Comparison of ENCODE assay signal across 1 cellular context in the genomic region with DNA sequence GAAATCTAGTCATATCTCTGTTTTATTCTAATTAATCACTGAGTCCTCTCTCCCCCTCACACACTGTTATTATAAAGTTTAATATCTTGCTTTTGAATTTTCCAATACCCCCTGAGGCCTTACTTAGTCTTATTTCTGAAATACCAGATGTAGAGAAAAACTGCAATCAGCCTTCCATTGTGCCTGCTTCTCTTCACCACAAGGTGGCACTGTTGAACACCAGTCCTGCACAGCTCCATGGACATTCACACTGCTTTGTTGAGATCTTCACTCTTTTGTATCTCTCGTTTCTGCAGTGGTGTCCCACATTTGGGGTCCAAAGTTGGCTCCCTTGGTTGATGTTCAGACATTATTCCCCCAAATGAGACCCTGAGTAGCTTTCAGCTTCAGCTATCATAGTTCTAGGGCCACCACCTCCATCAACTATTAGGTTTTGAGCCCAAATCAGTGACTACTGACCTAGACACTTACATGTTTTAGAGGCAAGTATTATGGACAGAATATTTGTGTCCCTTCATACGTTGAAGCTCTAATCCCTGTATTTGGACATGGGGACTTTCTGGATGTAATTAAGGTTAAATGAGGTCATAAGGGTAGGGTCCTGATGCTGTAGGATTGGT.
TF ChIP-seq lines count a peak whose summit lies in the region.

No MANE protein-coding gene starts in this region.

TF ChIP-seq in HEK293, 187 proteins besides CTCF, POLR2A, EP300 and RAD21 (continued from another document):
- TF ChIP-seq, protein P1, sequence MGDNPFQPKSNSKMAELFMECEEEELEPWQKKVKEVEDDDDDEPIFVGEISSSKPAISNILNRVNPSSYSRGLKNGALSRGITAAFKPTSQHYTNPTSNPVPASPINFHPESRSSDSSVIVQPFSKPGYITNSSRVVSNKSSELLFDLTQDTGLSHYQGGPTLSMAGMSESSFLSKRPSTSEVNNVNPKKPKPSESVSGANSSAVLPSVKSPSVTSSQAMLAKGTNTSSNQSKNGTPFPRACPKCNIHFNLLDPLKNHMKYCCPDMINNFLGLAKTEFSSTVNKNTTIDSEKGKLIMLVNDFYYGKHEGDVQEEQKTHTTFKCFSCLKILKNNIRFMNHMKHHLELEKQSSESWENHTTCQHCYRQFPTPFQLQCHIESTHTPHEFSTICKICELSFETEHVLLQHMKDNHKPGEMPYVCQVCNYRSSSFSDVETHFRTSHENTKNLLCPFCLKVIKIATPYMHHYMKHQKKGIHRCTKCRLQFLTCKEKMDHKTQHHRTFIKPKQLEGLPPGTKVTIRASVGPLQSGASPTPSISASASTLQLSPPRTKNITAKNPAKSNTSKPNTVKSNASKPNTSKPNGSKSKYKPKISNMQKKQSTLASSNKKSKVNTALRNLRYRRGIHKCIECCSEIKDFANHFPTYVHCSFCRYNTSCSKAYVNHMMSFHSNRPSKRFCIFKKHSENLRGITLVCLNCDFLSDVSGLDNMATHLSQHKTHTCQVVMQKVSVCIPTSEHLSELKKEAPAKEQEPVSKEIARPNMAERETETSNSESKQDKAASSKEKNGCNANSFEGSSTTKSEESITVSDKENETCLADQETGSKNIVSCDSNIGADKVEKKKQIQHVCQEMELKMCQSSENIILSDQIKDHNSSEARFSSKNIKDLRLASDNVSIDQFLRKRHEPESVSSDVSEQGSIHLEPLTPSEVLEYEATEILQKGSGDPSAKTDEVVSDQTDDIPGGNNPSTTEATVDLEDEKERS (tag by site-specific recombination; IDR thresholded peaks at IDR 0.05): peak; percentile 94
- TF ChIP-seq ZNF654 (tag by site-specific recombination; IDR thresholded peaks at IDR 0.05; ENCODE audit: low read depth): peak; percentile 45
